In genomic region chr16:10536814-10537389, GRCh38 we compare ENCODE assay signal across 14 cellular contexts. TPM values are rescaled to one million over a fixed set of nuclear protein-coding genes. Genes with fewer than 3 reads are reported as not detected.
"Had no signal": no experiment of that assay in that cellular context is flagged by ENCODE, and none has a peak within 500 bp of the region (broad histone marks: within the 10 kb centered on the region; RNA-seq: fewer than 3 reads in every experiment).

No MANE protein-coding gene starts in this region.

- H3K9me3 ChIP-seq: gastroesophageal sphincter, psoas muscle, upper lobe of right lung had no signal

- H3K27me3 ChIP-seq: brain microvascular endothelial cell, gastroesophageal sphincter, hepatocyte, upper lobe of right lung had no signal

- H3K4me3 ChIP-seq: gastroesophageal sphincter, hepatocyte, psoas muscle, upper lobe of right lung had no signal

- H3K36me3 ChIP-seq: brain microvascular endothelial cell had no signal

- H3K4me2 ChIP-seq: hepatocyte had no signal

- H3K4me1 ChIP-seq: upper lobe of right lung had no signal

- ATAC-seq: activated T-cell treated with anti-CD3 and anti-CD28 coated beads, Interleukin-2, amount 50 U/mL, for 4 hours; gastroesophageal sphincter; psoas muscle; upper lobe of right lung had no signal

- H3K27ac ChIP-seq: brain microvascular endothelial cell, gastroesophageal sphincter, hepatocyte, psoas muscle, upper lobe of right lung had no signal

- H2AFZ ChIP-seq: hepatocyte had no signal

- DNase-seq: activated CD4-positive, alpha-beta T cell treated with anti-CD3 and anti-CD28 coated beads for 1 hour; activated CD4-positive, alpha-beta T cell treated with anti-CD3 and anti-CD28 coated beads, Interleukin-2, amount 50 U/mL, for 48 hours; activated gamma-delta T cell treated with Interleukin-2 at 50 U/mL for 16 hours; activated naive CD8-positive, alpha-beta T cell treated with anti-CD3 and anti-CD28 coated beads for 36 hours; activated T-cell treated with anti-CD3 and anti-CD28 coated beads, Interleukin-2, amount 50 U/mL, for 4 hours; brain microvascular endothelial cell; psoas muscle; stimulated activated CD4-positive, alpha-beta T cell treated with anti-CD3 and anti-CD28 coated beads, Interleukin-4, amount 100 ng/mL, for 1 hour; stimulated activated CD8-positive, alpha-beta memory T cell treated with anti-CD3 and anti-CD28 coated beads, Interleukin-4, amount 100 ng/mL, for 48 hours; stimulated activated naive CD8-positive, alpha-beta T cell treated with anti-CD3 and anti-CD28 coated beads, Interleukin-15, Interleukin-2, amounts not matched to agents 100 U/mL and 50 U/mL, for 24 hours; SW 1271; upper lobe of right lung had no signal

RNA-seq across cellular contexts. Expression of gene EMP2, which starts 43.5 kb away (rescaled TPM):
- total RNA-seq: activated naive CD8-positive, alpha-beta T cell treated with anti-CD3 and anti-CD28 coated beads for 36 hours had no signal
